In the genomic region with DNA sequence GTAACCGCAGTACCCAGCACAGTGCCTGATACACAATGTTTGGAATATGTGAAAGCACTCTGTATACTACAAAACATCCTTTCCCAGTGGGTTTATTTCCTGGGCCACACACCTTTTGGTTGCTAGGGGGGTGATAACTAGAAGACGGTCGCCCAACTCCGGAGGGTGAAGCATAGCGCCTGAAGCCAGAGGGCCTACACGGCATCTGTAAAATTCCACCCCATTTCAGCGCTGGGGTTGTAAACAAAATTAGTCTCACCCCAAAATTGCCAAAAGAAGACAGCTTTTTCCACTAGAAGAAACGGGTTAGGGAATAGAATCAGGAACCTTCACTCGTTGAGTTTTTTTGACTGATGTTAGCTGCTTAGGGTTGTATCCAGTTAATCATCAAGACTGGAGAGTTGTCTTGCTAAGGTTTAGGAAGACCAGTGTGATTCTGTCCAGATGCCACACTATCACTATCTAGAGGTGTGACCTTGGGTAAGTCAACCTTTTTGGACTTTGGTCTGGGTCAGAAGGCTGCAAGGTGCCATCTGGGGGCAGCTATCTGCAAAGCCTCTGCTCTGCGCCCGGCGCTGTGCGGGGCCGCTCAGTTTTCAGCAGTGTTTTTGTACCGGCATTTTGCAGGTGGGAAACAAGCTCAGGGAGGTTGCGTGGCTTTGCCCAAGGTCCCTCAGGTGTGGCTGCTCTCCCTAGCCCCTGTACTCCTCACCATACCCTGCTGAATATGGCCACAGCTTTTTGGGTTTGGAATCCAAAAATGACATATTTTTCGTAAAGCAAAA, we compare ENCODE assay signal across 9 cellular contexts. TPM values are rescaled to one million over a fixed set of nuclear protein-coding genes. Genes with fewer than 3 reads are reported as not detected.
DNase-seq lines count a peak whose midpoint lies in the region; ATAC-seq and TF ChIP-seq lines count a peak whose summit lies in the region.
"Had no signal": no experiment of that assay in that cellular context is flagged by ENCODE, and none has a peak within 500 bp of the region (broad histone marks: within the 10 kb centered on the region; RNA-seq: fewer than 3 reads in every experiment).

No MANE protein-coding gene starts in this region.

- H2AFZ ChIP-seq in fibroblast of lung (ENCODE audit: low read length), result no peak overlapping the region

- POLR2A ChIA-PET in T-cell (lab: Charles Lee), result interaction anchor here in 1 of 2 donors (0.7 kb wide), 1 partner anchor 355 kb away, joined by 3 read pairs; no protein-coding TSS in a partner anchor

- WGBS in lower leg skin, 2 donors, result 83 to 86% methylated on average over 17 of the region's 17 CpGs

- no peaks in the 10 kb centered on the region for H3K36me3 ChIP-seq in fibroblast of lung (ENCODE audit: control insufficient read depth, insufficient read depth, low read length)

- H3K4me1 ChIP-seq in fibroblast of lung (ENCODE audit: control insufficient read depth, extremely low read depth, insufficient read depth, low read length), result peaks cover 6% of the 10 kb centered on the region

- peak overlapping the region; percentile 81 for H3K27ac ChIP-seq in fibroblast of lung (ENCODE audit: insufficient read depth, low read length)

- H3K9me3 Mint-ChIP-seq in T-cell, result no peaks in the 10 kb centered on the region

- H3K4me3 Mint-ChIP-seq in T-cell, result peak overlapping the region; percentile 80 to 95 (median 89)

- CTCF ChIA-PET in T-cell (lab: Charles Lee), result interaction anchor here (0.5 to 1.5 kb wide), 4 partner anchors 15 to 361 kb away, joined by 3 to 4 read pairs (median 4); no protein-coding TSS in a partner anchor

- ATAC-seq in T-cell (replicated peaks in 1 of 4) (no peak), HG03342 (IDR thresholded peaks at IDR 0.05; ENCODE audit: unreplicated experiment) (no peak), HG02763 (IDR thresholded peaks at IDR 0.05; ENCODE audit: unreplicated experiment) (no peak)

- peaks cover 4% of the 10 kb centered on the region for H3K79me2 ChIP-seq in fibroblast of lung (ENCODE audit: control insufficient read depth, insufficient read depth, low read length)

- no peaks in the 10 kb centered on the region for H3K36me3 Mint-ChIP-seq in T-cell

- H3K4me1 Mint-ChIP-seq in T-cell, result peaks cover 43 to 59% (median 52%) of the 10 kb centered on the region in 3 donors

- DNase-seq in T-cell (no peak), fibroblast of lung (ENCODE audit: low read depth in 2 of 2) (no peak), retinal pigment epithelial cell (ENCODE audit: low read depth) (no peak), lower leg skin (ENCODE audit: low spot score in 2 of 2) (no peak), NCI-H69 (lab: John Stamatoyannopoulos, UW) (no peak)
- DNase-seq: NCI-H748 treated with DMSO at 0.1 percent for 48 hours had no signal

- intact Hi-C loops in lower leg skin (cut with DNase I; ENCODE audit: low total_unique reads), result no loop called here

- H3K27me3 Mint-ChIP-seq in T-cell, result peaks cover 0 to 2% of the 10 kb centered on the region in 2 donors

- H3K4me3 ChIP-seq in GM08714 (ENCODE audit: low read length), result peak overlapping the region; percentile 84
- peak overlapping the region; percentile 60 to 87 (median 67) for H3K4me3 ChIP-seq in fibroblast of lung (replicated peaks in 1 of 4; ENCODE audit: control extremely low read depth in 1 of 4, insufficient read depth in 1 of 4, low read depth in 3 of 4, low read length in 4 of 4)
- peak overlapping the region; percentile 83 for H3K4me3 ChIP-seq in retinal pigment epithelial cell (ENCODE audit: low read length)
- no peak overlapping the region for H3K4me3 ChIP-seq in lower leg skin (ENCODE audit: low read depth, poor library complexity, severe bottlenecking)

- H3K9me3 ChIP-seq in fibroblast of lung (ENCODE audit: control insufficient read depth, insufficient read depth, low read depth, low read length), result no peaks in the 10 kb centered on the region

- no peak for TF ChIP-seq POLR2A in lower leg skin (IDR thresholded peaks at IDR 0.05)

- no peaks in the 10 kb centered on the region for H4K20me1 ChIP-seq in fibroblast of lung (ENCODE audit: control insufficient read depth, extremely low read depth, insufficient read depth, low read length)

- TF ChIP-seq CTCF in fibroblast of lung (conservative IDR thresholded peaks at IDR 0.05 in 1 of 2, IDR thresholded peaks at IDR 0.05 in 1 of 2; ENCODE audit: low read depth in 1 of 2, low read length in 2 of 2), result no peak
- TF ChIP-seq CTCF in retinal pigment epithelial cell (conservative IDR thresholded peaks at IDR 0.05; ENCODE audit: low read depth, low read length), result no peak
- TF ChIP-seq CTCF in lower leg skin (IDR thresholded peaks at IDR 0.05), result no peak

- peak overlapping the region; percentile 93 to 94 for H3K27ac Mint-ChIP-seq in T-cell

- H3K27me3 ChIP-seq in fibroblast of lung (ENCODE audit: control insufficient read depth, insufficient read depth, low read length), result no peaks in the 10 kb centered on the region

- no peak overlapping the region for H3K9ac ChIP-seq in fibroblast of lung (ENCODE audit: insufficient read depth, low read length)

- peak overlapping the region; percentile 77 for H3K4me2 ChIP-seq in fibroblast of lung (ENCODE audit: extremely low read depth, insufficient read depth, low read length)

RNA-seq across cellular contexts. Expression of gene ZNF839, which starts 1.3 kb away (rescaled TPM):
- total RNA-seq in T-cell (10 to 100 TPM; 17.9 to 24.6 (median 19.9) TPM), fibroblast of lung (8.2 and 8.8 TPM in 2 replicates), lower leg skin (10 to 100 TPM; 10.7 to 15.2 (median 13.6) TPM)
- polyA plus RNA-seq in fibroblast of lung, result 5.7 and 6.6 TPM in 2 replicates
- 3.9 and 4.5 TPM in 2 replicates for polyA plus RNA-seq in fibroblast of lung (2012)
- 5.1 and 10.2 TPM in 2 replicates for polyA minus RNA-seq in fibroblast of lung (ENCODE audit: low replicate concordance)

RNA-seq across cellular contexts. Expression of gene MOK, which starts 15.9 kb away (rescaled TPM):
- total RNA-seq in T-cell (1 to 10 TPM in 3 of 5 donors, under 1 TPM in 2; 0.77 to 4.1 (median 1.9) TPM), fibroblast of lung (3.6 and 4.3 TPM in 2 replicates), lower leg skin (10 to 100 TPM in 2 of 4 donors, 1 to 10 TPM in 2; 2.1 to 12.2 (median 7.8) TPM)
- 4.7 and 5.9 TPM in 2 replicates for polyA plus RNA-seq in fibroblast of lung
- 4.5 TPM in 2 replicates for polyA plus RNA-seq in fibroblast of lung (2012)
- 4.9 and 11.3 TPM in 2 replicates for polyA minus RNA-seq in fibroblast of lung (ENCODE audit: low replicate concordance)

RNA-seq across cellular contexts. Expression of gene CINP, which starts 41.8 kb away (rescaled TPM):
- 10 to 100 TPM; 12.9 to 29.9 (median 25.8) TPM for total RNA-seq in T-cell
- total RNA-seq in fibroblast of lung, result 41.6 and 42.8 TPM in 2 replicates
- polyA plus RNA-seq in fibroblast of lung, result 71.8 and 84.1 TPM in 2 replicates
- 50.6 and 61.2 TPM in 2 replicates for polyA plus RNA-seq in fibroblast of lung (2012)
- polyA minus RNA-seq in fibroblast of lung (ENCODE audit: low replicate concordance), result 19.1 and 39.8 TPM in 2 replicates
- total RNA-seq in lower leg skin, result 10 to 100 TPM; 16.9 to 34.2 (median 27.3) TPM

RNA-seq across cellular contexts. Expression of gene TECPR2, which starts 41.9 kb away (rescaled TPM):
- total RNA-seq in T-cell (10 to 100 TPM in 3 of 5 donors, 1 to 10 TPM in 2; 8.6 to 16.5 (median 10.8) TPM), fibroblast of lung (10.3 and 17.8 TPM in 2 replicates), lower leg skin (10 to 100 TPM; 10.8 to 37.8 (median 17.8) TPM)
- polyA plus RNA-seq in fibroblast of lung, result 9.2 and 10.5 TPM in 2 replicates
- polyA plus RNA-seq in fibroblast of lung (2012), result 11.1 and 12.3 TPM in 2 replicates
- 27.8 and 38.0 TPM in 2 replicates for polyA minus RNA-seq in fibroblast of lung (ENCODE audit: low replicate concordance)
